Comparison of ENCODE assay signal across 16 cellular contexts in genomic region chr22:49400866-49401598, GRCh38.
"Had no signal": no experiment of that assay in that cellular context is flagged by ENCODE, and none has a peak within 500 bp of the region (broad histone marks: within the 10 kb centered on the region; RNA-seq: fewer than 3 reads in every experiment).

No MANE protein-coding gene starts in this region.

- H3K27me3 ChIP-seq: foreskin keratinocyte, tibial nerve had no signal

- H3K36me3 Mint-ChIP-seq: natural killer cell, WTC11 had no signal

- H3K36me3 ChIP-seq: tibial nerve had no signal

- DNase-seq: activated CD4-positive, alpha-beta T cell treated with anti-CD3 and anti-CD28 coated beads for 4 hours; activated CD8-positive, alpha-beta T cell treated with anti-CD3 and anti-CD28 coated beads for 36 hours; activated naive CD4-positive, alpha-beta T cell treated with Interleukin-2 at 50 U/mL for 16 hours; anterior cingulate cortex; foreskin keratinocyte; glutamatergic neuron; hypothalamus; left ventricle myocardium superior; mesenchymal stem cell; natural killer cell; right cardiac atrium; stimulated activated CD4-positive, alpha-beta T cell treated with anti-CD3 and anti-CD28 coated beads, Interleukin-1b, Interleukin-23, amount 100 ng/mL, for 48 hours; T-helper 2 cell had no signal

- H3K27ac ChIP-seq: foreskin keratinocyte, tibial nerve had no signal

- H3K4me1 ChIP-seq: foreskin keratinocyte, tibial nerve had no signal

- H3K4me3 Mint-ChIP-seq: activated CD8-positive, alpha-beta T cell treated with anti-CD3 and anti-CD28 coated beads for 36 hours; activated T-helper 1 cell treated with anti-CD3 and anti-CD28 coated beads, Interleukin-12 subunit alpha, Interleukin-12 subunit beta, Interleukin-2, Interleukin-4 antibody, amounts not matched to agents 30 ng/mL and 10 ng/mL and 1 ng/mL, durations not matched to agents 14 hours and 24 hours and 36 hours; natural killer cell; WTC11 had no signal

- H3K9me3 Mint-ChIP-seq: activated CD8-positive, alpha-beta T cell treated with anti-CD3 and anti-CD28 coated beads for 36 hours; activated T-helper 1 cell treated with anti-CD3 and anti-CD28 coated beads, Interleukin-12 subunit alpha, Interleukin-12 subunit beta, Interleukin-2, Interleukin-4 antibody, amounts not matched to agents 30 ng/mL and 10 ng/mL and 1 ng/mL, durations not matched to agents 14 hours and 24 hours and 36 hours; natural killer cell had no signal

- H3K4me3 ChIP-seq: tibial nerve had no signal

- H3K4me1 Mint-ChIP-seq: natural killer cell had no signal

- H3K27ac Mint-ChIP-seq: activated CD8-positive, alpha-beta T cell treated with anti-CD3 and anti-CD28 coated beads for 36 hours; activated T-helper 1 cell treated with anti-CD3 and anti-CD28 coated beads, Interleukin-12 subunit alpha, Interleukin-12 subunit beta, Interleukin-2, Interleukin-4 antibody, amounts not matched to agents 30 ng/mL and 10 ng/mL and 1 ng/mL, durations not matched to agents 14 hours and 24 hours and 36 hours; natural killer cell; WTC11 had no signal
